8 cellular contexts compared by ENCODE assay signal in genomic region chr4:122827258-122827887, GRCh38. TPM values are rescaled to one million over a fixed set of nuclear protein-coding genes. Genes with fewer than 3 reads are reported as not detected.
DNase-seq lines count a peak whose midpoint lies in the region; ATAC-seq and TF ChIP-seq lines count a peak whose summit lies in the region.

No MANE protein-coding gene starts in this region.

- H3K4me3 ChIP-seq in AG09309 (ENCODE audit: control insufficient read depth, low read depth, low read length) (peak overlapping the region; percentile 93), adipocyte (ENCODE audit: low read length) (peak overlapping the region; percentile 95), prostate gland (peak overlapping the region; percentile 46 to 52)

- H3K9me3 ChIP-seq in adipocyte (ENCODE audit: control insufficient read depth, low read length) (no peaks in the 10 kb centered on the region), prostate gland (no peaks in the 10 kb centered on the region)

- under 1% methylated on average over 52 of the region's 58 CpGs for WGBS in prostate gland

- peak overlapping the region; percentile 91 for H3K9ac ChIP-seq in adipocyte (ENCODE audit: low read length)

- intact Hi-C loops in left ventricle myocardium superior (cut with micrococcal nuclease) (no loop called here), prostate gland (cut with DNase I) (no loop called here)

- no peak for TF ChIP-seq CTCF in AG09309 (IDR thresholded peaks at IDR 0.05; ENCODE audit: control insufficient read depth, insufficient read depth, low read depth, low read length, missing control alignments)
- no peak for TF ChIP-seq CTCF in prostate gland (IDR thresholded peaks at IDR 0.05)

- DNase-seq in AG09309 (ENCODE audit: low read depth) (no peak), NCI-H526 treated with DMSO at 0.1 percent for 48 hours (lab: John Stamatoyannopoulos, UW) (peak; percentile 47), adipocyte (ENCODE audit: low read depth) (peak; percentile 78), left ventricle myocardium superior (peak; percentile 59), prostate gland (ENCODE audit: low spot score) (no peak), cerebellar cortex (ENCODE audit: low spot score) (no peak)

- TF ChIP-seq POLR2A in GM18505 (IDR thresholded peaks at IDR 0.05; ENCODE audit: borderline replicate concordance, extremely low read depth, insufficient read depth, insufficient read length) (no peak), prostate gland (IDR thresholded peaks at IDR 0.05) (no peak)

- H3K36me3 ChIP-seq in adipocyte (ENCODE audit: control insufficient read depth, insufficient read depth, low read length, severe bottlenecking) (no peaks in the 10 kb centered on the region), prostate gland (no peaks in the 10 kb centered on the region)

- no peaks in the 10 kb centered on the region for H3K27me3 ChIP-seq in adipocyte (replicated peaks; ENCODE audit: control insufficient read depth, insufficient read depth, low read length)
- no peaks in the 10 kb centered on the region for H3K27me3 ChIP-seq in prostate gland (replicated peaks; ENCODE audit: insufficient read depth)

- peak; percentile 61 for ATAC-seq in GM18505 (IDR thresholded peaks at IDR 0.05; ENCODE audit: unreplicated experiment)
- peak; percentile 42 for ATAC-seq in HG02852 (IDR thresholded peaks at IDR 0.05; ENCODE audit: unreplicated experiment)
- ATAC-seq in left ventricle myocardium superior = peak; percentile 67

- H3K27ac ChIP-seq in prostate gland = peak overlapping the region; percentile 79 to 82

- peaks cover 44% of the 10 kb centered on the region for H3K4me1 ChIP-seq in adipocyte (ENCODE audit: control insufficient read depth, insufficient read depth, low read length)
- H3K4me1 ChIP-seq in prostate gland (replicated peaks) = no peaks in the 10 kb centered on the region

RNA-seq across cellular contexts. Expression of gene FGF2, which starts 0.7 kb away (rescaled TPM):
- total RNA-seq in left ventricle myocardium superior (5.2 TPM), prostate gland (1 to 10 TPM; 4.4 to 4.8 TPM)

Comparison
In these comparisons a context has a peak if more than half of its experiments do, and no peak if none do; other contexts are left out.
1. DNase-seq: peak in NCI-H526 treated with DMSO at 0.1 percent for 48 hours (single experiment), adipocyte (single experiment) and left ventricle myocardium superior (single experiment); none in AG09309 (single experiment), prostate gland (single experiment) and cerebellar cortex (single experiment).
2. Peak in every context shown above with its lines, with median percentiles within 50 percentile points of each other: H3K4me3 ChIP-seq and ATAC-seq.